Comparison of ENCODE assay signal across 19 cellular contexts in the genomic region with DNA sequence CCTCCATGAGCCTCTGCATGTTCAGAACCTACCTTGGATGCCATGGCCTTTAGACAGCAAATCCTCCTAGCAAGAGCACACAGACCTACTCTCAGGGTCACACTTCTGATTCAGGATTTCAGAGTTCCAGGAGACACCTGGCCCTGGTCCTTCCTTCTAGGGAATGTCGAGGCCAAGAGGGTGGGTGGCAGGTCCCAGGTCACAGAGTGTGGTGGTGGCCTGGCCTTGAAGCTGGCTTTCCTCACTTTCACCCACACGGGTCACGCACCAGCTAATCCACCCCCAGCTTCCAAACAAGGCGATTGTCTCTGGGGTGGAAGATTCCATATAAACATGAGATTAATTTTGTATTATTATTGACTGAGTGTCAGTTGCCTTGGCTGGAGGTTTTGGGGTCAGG.
DNase-seq lines count a peak whose midpoint lies in the region; ATAC-seq and TF ChIP-seq lines count a peak whose summit lies in the region.
"Had no signal": no experiment of that assay in that cellular context is flagged by ENCODE, and none has a peak within 500 bp of the region (broad histone marks: within the 10 kb centered on the region; RNA-seq: fewer than 3 reads in every experiment).

No MANE protein-coding gene starts in this region.

- peak overlapping the region; percentile 9 for H3K27ac Mint-ChIP-seq in neural crest cell (ENCODE audit: unreplicated experiment)
- H3K27ac Mint-ChIP-seq: CD8-positive, alpha-beta T cell had no signal

- peak; percentile 42 for DNase-seq in activated CD8-positive, alpha-beta memory T cell treated with anti-CD3 and anti-CD28 coated beads for 24 hours
- DNase-seq in activated CD8-positive, alpha-beta memory T cell treated with anti-CD3 and anti-CD28 coated beads, Interleukin-2, amount 50 U/mL, for 4 hours, result no peak
- DNase-seq in coronary artery (ENCODE audit: low spot score) (peak; percentile 52), neural crest cell (ENCODE audit: low read depth, low spot score) (no peak), NCI-H774 (lab: John Stamatoyannopoulos, UW) (no peak), NCI-H2029 (lab: John Stamatoyannopoulos, UW) (no peak)
- DNase-seq: BE2C, DMS79 treated with DMSO at 0.1 percent for 48 hours, NCI-H1105 treated with DMSO at 0.1 percent for 48 hours, NCI-H187, NCI-H2171 treated with DMSO at 0.1 percent for 48 hours, NCI-H446 treated with DMSO at 0.1 percent for 48 hours, NCI-H748 treated with DMSO at 0.1 percent for 48 hours had no signal

- peaks cover 42% of the 10 kb centered on the region for H3K4me1 Mint-ChIP-seq in neural crest cell

- TF ChIP-seq CTCF in coronary artery (IDR thresholded peaks at IDR 0.05), result no peak
- TF ChIP-seq CTCF in neural crest cell (conservative IDR thresholded peaks at IDR 0.05), result no peak

- H3K27ac ChIP-seq in coronary artery, result no peak overlapping the region
- H3K27ac ChIP-seq: 22Rv1, HL-60, RWPE1 had no signal

- H3K9me3 Mint-ChIP-seq in neural crest cell, result no peaks in the 10 kb centered on the region
- H3K9me3 Mint-ChIP-seq: CD8-positive, alpha-beta T cell had no signal

- ATAC-seq in SK-N-SH treated with all-trans-retinoic acid at 6 μM for 48 hours, result no peak
- ATAC-seq in HG03521 (IDR thresholded peaks at IDR 0.05; ENCODE audit: unreplicated experiment), result no peak
- ATAC-seq: CD8-positive, alpha-beta T cell had no signal

- H3K36me3 Mint-ChIP-seq in neural crest cell (ENCODE audit: low read depth), result peaks cover 2% of the 10 kb centered on the region
- H3K36me3 Mint-ChIP-seq: CD8-positive, alpha-beta T cell had no signal

- H3K4me3 Mint-ChIP-seq in neural crest cell, result no peak overlapping the region
- H3K4me3 Mint-ChIP-seq: CD8-positive, alpha-beta T cell had no signal

- no peaks in the 10 kb centered on the region for H3K27me3 Mint-ChIP-seq in neural crest cell (ENCODE audit: low read depth)

- H3K4me3 ChIP-seq in coronary artery, result no peak overlapping the region

TF ChIP-seq in SK-N-SH treated with all-trans-retinoic acid at 6 μM for 48 hours, 23 proteins besides CTCF, POLR2A, EP300 and RAD21:
- no peak for TF ChIP-seq ARNTL (CRISPR knock-in tag; IDR thresholded peaks at IDR 0.05; ENCODE audit: borderline replicate concordance, low read depth)
- TF ChIP-seq ZNF565 (CRISPR knock-in tag; conservative IDR thresholded peaks at IDR 0.05; ENCODE audit: low read depth), result no peak
- TF ChIP-seq, protein P1, sequence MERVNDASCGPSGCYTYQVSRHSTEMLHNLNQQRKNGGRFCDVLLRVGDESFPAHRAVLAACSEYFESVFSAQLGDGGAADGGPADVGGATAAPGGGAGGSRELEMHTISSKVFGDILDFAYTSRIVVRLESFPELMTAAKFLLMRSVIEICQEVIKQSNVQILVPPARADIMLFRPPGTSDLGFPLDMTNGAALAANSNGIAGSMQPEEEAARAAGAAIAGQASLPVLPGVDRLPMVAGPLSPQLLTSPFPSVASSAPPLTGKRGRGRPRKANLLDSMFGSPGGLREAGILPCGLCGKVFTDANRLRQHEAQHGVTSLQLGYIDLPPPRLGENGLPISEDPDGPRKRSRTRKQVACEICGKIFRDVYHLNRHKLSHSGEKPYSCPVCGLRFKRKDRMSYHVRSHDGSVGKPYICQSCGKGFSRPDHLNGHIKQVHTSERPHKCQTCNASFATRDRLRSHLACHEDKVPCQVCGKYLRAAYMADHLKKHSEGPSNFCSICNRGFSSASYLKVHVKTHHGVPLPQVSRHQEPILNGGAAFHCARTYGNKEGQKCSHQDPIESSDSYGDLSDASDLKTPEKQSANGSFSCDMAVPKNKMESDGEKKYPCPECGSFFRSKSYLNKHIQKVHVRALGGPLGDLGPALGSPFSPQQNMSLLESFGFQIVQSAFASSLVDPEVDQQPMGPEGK (CRISPR knock-in tag; IDR thresholded peaks at IDR 0.05; ENCODE audit: borderline replicate concordance), result no peak
- TF ChIP-seq CSDC2 (CRISPR knock-in tag; IDR thresholded peaks at IDR 0.05), result no peak
- TF ChIP-seq, protein P2, sequence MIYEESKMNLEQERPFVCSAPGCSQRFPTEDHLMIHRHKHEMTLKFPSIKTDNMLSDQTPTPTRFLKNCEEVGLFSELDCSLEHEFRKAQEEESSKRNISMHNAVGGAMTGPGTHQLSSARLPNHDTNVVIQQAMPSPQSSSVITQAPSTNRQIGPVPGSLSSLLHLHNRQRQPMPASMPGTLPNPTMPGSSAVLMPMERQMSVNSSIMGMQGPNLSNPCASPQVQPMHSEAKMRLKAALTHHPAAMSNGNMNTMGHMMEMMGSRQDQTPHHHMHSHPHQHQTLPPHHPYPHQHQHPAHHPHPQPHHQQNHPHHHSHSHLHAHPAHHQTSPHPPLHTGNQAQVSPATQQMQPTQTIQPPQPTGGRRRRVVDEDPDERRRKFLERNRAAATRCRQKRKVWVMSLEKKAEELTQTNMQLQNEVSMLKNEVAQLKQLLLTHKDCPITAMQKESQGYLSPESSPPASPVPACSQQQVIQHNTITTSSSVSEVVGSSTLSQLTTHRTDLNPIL (CRISPR knock-in tag; IDR thresholded peaks at IDR 0.05; ENCODE audit: low read depth), result no peak
- TF ChIP-seq ZC3H10 (CRISPR knock-in tag; IDR thresholded peaks at IDR 0.05), result no peak
- TF ChIP-seq ZFP30 (CRISPR knock-in tag; IDR thresholded peaks at IDR 0.05), result no peak
- TF ChIP-seq, protein P3, sequence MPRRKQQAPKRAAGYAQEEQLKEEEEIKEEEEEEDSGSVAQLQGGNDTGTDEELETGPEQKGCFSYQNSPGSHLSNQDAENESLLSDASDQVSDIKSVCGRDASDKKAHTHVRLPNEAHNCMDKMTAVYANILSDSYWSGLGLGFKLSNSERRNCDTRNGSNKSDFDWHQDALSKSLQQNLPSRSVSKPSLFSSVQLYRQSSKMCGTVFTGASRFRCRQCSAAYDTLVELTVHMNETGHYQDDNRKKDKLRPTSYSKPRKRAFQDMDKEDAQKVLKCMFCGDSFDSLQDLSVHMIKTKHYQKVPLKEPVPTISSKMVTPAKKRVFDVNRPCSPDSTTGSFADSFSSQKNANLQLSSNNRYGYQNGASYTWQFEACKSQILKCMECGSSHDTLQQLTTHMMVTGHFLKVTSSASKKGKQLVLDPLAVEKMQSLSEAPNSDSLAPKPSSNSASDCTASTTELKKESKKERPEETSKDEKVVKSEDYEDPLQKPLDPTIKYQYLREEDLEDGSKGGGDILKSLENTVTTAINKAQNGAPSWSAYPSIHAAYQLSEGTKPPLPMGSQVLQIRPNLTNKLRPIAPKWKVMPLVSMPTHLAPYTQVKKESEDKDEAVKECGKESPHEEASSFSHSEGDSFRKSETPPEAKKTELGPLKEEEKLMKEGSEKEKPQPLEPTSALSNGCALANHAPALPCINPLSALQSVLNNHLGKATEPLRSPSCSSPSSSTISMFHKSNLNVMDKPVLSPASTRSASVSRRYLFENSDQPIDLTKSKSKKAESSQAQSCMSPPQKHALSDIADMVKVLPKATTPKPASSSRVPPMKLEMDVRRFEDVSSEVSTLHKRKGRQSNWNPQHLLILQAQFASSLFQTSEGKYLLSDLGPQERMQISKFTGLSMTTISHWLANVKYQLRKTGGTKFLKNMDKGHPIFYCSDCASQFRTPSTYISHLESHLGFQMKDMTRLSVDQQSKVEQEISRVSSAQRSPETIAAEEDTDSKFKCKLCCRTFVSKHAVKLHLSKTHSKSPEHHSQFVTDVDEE (CRISPR knock-in tag; IDR thresholded peaks at IDR 0.05), result no peak
- no peak for TF ChIP-seq ZNF8 (CRISPR knock-in tag; IDR thresholded peaks at IDR 0.05)
- TF ChIP-seq, protein P4, sequence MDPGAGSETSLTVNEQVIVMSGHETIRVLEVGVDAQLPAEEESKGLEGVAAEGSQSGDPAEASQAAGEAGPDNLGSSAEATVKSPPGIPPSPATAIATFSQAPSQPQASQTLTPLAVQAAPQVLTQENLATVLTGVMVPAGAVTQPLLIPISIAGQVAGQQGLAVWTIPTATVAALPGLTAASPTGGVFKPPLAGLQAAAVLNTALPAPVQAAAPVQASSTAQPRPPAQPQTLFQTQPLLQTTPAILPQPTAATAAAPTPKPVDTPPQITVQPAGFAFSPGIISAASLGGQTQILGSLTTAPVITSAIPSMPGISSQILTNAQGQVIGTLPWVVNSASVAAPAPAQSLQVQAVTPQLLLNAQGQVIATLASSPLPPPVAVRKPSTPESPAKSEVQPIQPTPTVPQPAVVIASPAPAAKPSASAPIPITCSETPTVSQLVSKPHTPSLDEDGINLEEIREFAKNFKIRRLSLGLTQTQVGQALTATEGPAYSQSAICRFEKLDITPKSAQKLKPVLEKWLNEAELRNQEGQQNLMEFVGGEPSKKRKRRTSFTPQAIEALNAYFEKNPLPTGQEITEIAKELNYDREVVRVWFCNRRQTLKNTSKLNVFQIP (CRISPR knock-in tag; IDR thresholded peaks at IDR 0.05; ENCODE audit: borderline replicate concordance, low read depth), result no peak
- TF ChIP-seq OSR1 (CRISPR knock-in tag; IDR thresholded peaks at IDR 0.05), result no peak
- TF ChIP-seq TCF4 (CRISPR knock-in tag; IDR thresholded peaks at IDR 0.05; ENCODE audit: borderline replicate concordance), result no peak
- no peak for TF ChIP-seq BACH2 (CRISPR knock-in tag; IDR thresholded peaks at IDR 0.05; ENCODE audit: borderline replicate concordance)

Comparison
In these comparisons a context has a peak if more than half of its experiments do, and no peak if none do; other contexts are left out.
1. DNase-seq: peak in activated CD8-positive, alpha-beta memory T cell treated with anti-CD3 and anti-CD28 coated beads for 24 hours (single experiment) and coronary artery (single experiment); none in activated CD8-positive, alpha-beta memory T cell treated with anti-CD3 and anti-CD28 coated beads, Interleukin-2, amount 50 U/mL, for 4 hours (single experiment), neural crest cell (single experiment), NCI-H774 (single experiment) and NCI-H2029 (single experiment).